In the genomic region with DNA sequence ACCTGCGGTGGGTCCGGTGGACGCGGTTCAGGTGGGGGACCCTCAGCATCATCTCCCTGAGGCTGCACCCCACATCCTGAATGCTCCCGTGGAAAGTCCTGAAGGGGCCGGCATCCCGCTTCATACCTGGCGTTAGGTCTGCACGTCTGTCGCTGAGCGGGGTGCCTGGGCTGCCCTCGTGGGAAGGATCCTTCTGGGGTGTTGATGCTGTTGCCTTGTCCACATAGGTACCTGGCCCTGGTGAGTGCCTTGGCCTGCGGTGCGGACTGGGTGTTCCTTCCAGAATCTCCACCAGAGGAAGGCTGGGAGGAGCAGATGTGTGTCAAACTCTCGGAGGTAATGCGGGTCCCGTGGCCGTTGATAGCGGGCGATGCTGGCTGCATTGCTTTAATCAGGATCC, we compare ENCODE assay signal across 17 cellular contexts. TPM values are rescaled to one million over a fixed set of nuclear protein-coding genes. Genes with fewer than 3 reads are reported as not detected.
A peak's percentile ranks its signal among the peaks of the same experiment; 100 is the strongest.
DNase-seq lines count a peak whose midpoint lies in the region; ATAC-seq and TF ChIP-seq lines count a peak whose summit lies in the region.
"Had no signal": no experiment of that assay in that cellular context is flagged by ENCODE, and none has a peak within 500 bp of the region (broad histone marks: within the 10 kb centered on the region; RNA-seq: fewer than 3 reads in every experiment).

No MANE protein-coding gene starts in this region.

- H3K4me3 ChIP-seq in ascending aorta (no peak overlapping the region), esophagus muscularis mucosa (no peak overlapping the region), gastrocnemius medialis (peak overlapping the region in 3 of 4 donors; percentile 10 to 29 (median 28)), spleen (no peak overlapping the region)

- no peak for ATAC-seq in activated T-cell treated with anti-CD3 and anti-CD28 coated beads, Interleukin-2, amount 50 U/mL, for 72 hours (replicated peaks in 1 of 2)
- ATAC-seq in gastrocnemius medialis, result no peak
- ATAC-seq: CD8-positive, alpha-beta T cell had no signal

- no peaks in the 10 kb centered on the region for H3K9me3 ChIP-seq in ascending aorta
- no peaks in the 10 kb centered on the region for H3K9me3 ChIP-seq in esophagus muscularis mucosa
- no peaks in the 10 kb centered on the region for H3K9me3 ChIP-seq in gastrocnemius medialis
- H3K9me3 ChIP-seq in spleen, result no peaks in the 10 kb centered on the region

- H3K36me3 ChIP-seq in ascending aorta (peaks cover 16 to 45% of the 10 kb centered on the region in 2 donors), esophagus muscularis mucosa (peaks cover 20 to 71% (median 49%) of the 10 kb centered on the region in 4 donors), gastrocnemius medialis (no peaks in the 10 kb centered on the region), spleen (peaks cover 0 to 90% (median 61%) of the 10 kb centered on the region in 6 donors)

- no peaks in the 10 kb centered on the region for H3K27me3 Mint-ChIP-seq in activated T-cell treated with anti-CD3 and anti-CD28 coated beads, Interleukin-2, amount 50 U/mL, for 24 hours
- H3K27me3 Mint-ChIP-seq in activated T-cell treated with anti-CD3 and anti-CD28 coated beads, Interleukin-2, amount 50 U/mL, for 72 hours (ENCODE audit: low read depth), result no peaks in the 10 kb centered on the region
- H3K27me3 Mint-ChIP-seq: IgD-negative memory B cell had no signal

- no peaks in the 10 kb centered on the region for H3K9me3 Mint-ChIP-seq in activated T-cell treated with anti-CD3 and anti-CD28 coated beads, Interleukin-2, amount 50 U/mL, for 24 hours
- H3K9me3 Mint-ChIP-seq in activated T-cell treated with anti-CD3 and anti-CD28 coated beads, Interleukin-2, amount 50 U/mL, for 72 hours, result no peaks in the 10 kb centered on the region
- H3K9me3 Mint-ChIP-seq: CD8-positive, alpha-beta T cell; IgD-negative memory B cell had no signal

- no peak for DNase-seq in activated T-cell treated with anti-CD3 and anti-CD28 coated beads, Interleukin-2, amount 50 U/mL, for 24 hours
- DNase-seq in activated T-cell treated with anti-CD3 and anti-CD28 coated beads, Interleukin-2, amount 50 U/mL, for 72 hours, result no peak
- DNase-seq in ascending aorta (ENCODE audit: low spot score in 2 of 2) (no peak), esophagus muscularis mucosa (ENCODE audit: extremely low spot score) (no peak), gastrocnemius medialis (peak in 1 of 2 donors; percentile 57), spleen (no peak), iPS-NIHi7 (ENCODE audit: extremely low spot score) (no peak)
- no peak for DNase-seq in effector CD4-positive, alpha-beta T cell
- DNase-seq: CD8-positive, alpha-beta T cell; DMS79; H7; NCI-H1105; NCI-H1694; NCI-H2227 treated with DMSO at 0.1 percent for 48 hours; NCI-H524 had no signal

- intact Hi-C loops in ascending aorta (cut with DNase I), result loop anchor here (5.0 kb wide), 1 partner anchor 1967 kb away; no protein-coding TSS in a partner anchor
- intact Hi-C loops in esophagus muscularis mucosa (cut with DNase I), result no loop called here
- intact Hi-C loops in gastrocnemius medialis (cut with DNase I; ENCODE audit: low total_unique reads), result loop anchor here (2.0 to 10.0 kb wide), 4 partner anchors 68 to 1557 kb away; a partner anchor contains a TSS
- intact Hi-C loops in spleen (cut with DNase I; ENCODE audit: low total_unique reads), result no loop called here

- H3K4me3 Mint-ChIP-seq in activated T-cell treated with anti-CD3 and anti-CD28 coated beads, Interleukin-2, amount 50 U/mL, for 24 hours, result no peak overlapping the region
- no peak overlapping the region for H3K4me3 Mint-ChIP-seq in activated T-cell treated with anti-CD3 and anti-CD28 coated beads, Interleukin-2, amount 50 U/mL, for 72 hours
- H3K4me3 Mint-ChIP-seq: CD8-positive, alpha-beta T cell; IgD-negative memory B cell had no signal

- in situ Hi-C loops in gastrocnemius medialis (cut with MboI; ENCODE audit: low sequenced_read_pairs in 4 of 4), result no loop called here

- H3K27me3 ChIP-seq in ascending aorta (no peaks in the 10 kb centered on the region), esophagus muscularis mucosa (no peaks in the 10 kb centered on the region), gastrocnemius medialis (no peaks in the 10 kb centered on the region), spleen (replicated peaks in 1 of 7) (no peaks in the 10 kb centered on the region)

- no peak for TF ChIP-seq EP300 in esophagus muscularis mucosa (IDR thresholded peaks at IDR 0.05)

- peaks cover 12 to 38% of the 10 kb centered on the region in 2 donors for H3K4me1 ChIP-seq in ascending aorta
- H3K4me1 ChIP-seq in esophagus muscularis mucosa, result peaks cover 23 to 67% (median 63%) of the 10 kb centered on the region in 4 donors
- H3K4me1 ChIP-seq in gastrocnemius medialis, result peaks cover 40 to 54% of the 10 kb centered on the region in 2 donors
- H3K4me1 ChIP-seq in spleen, result no peaks in the 10 kb centered on the region

- TF ChIP-seq POLR2A in esophagus muscularis mucosa (IDR thresholded peaks at IDR 0.05; ENCODE audit: low read depth) (no peak), gastrocnemius medialis (IDR thresholded peaks at IDR 0.05) (no peak), spleen (IDR thresholded peaks at IDR 0.05) (no peak)

- no peak for TF ChIP-seq CTCF in ascending aorta (IDR thresholded peaks at IDR 0.05)
- no peak for TF ChIP-seq CTCF in esophagus muscularis mucosa (IDR thresholded peaks at IDR 0.05)
- no peak for TF ChIP-seq CTCF in gastrocnemius medialis (IDR thresholded peaks at IDR 0.05 in 4 of 5, conservative IDR thresholded peaks at IDR 0.05 in 1 of 5)
- no peak for TF ChIP-seq CTCF in spleen (IDR thresholded peaks at IDR 0.05 in 8 of 11, conservative IDR thresholded peaks at IDR 0.05 in 3 of 11)

- WGBS in esophagus muscularis mucosa, result 94% methylated on average over 11 of the region's 20 CpGs
- 88 to 99% (median 94%) methylated on average over 12 to 20 of the region's 20 CpGs for whole genome bisulfite sequencing in spleen, 5 donors

- H3K27ac ChIP-seq in ascending aorta (peak overlapping the region; percentile 70 to 72), esophagus muscularis mucosa (replicated peaks in 1 of 4) (peak overlapping the region; percentile 82 to 91 (median 87)), gastrocnemius medialis (peak overlapping the region; percentile 78 to 87 (median 81)), spleen (no peak overlapping the region)
- H3K27ac ChIP-seq: 22Rv1 had no signal

- peak overlapping the region; percentile 22 for H3K27ac Mint-ChIP-seq in activated T-cell treated with anti-CD3 and anti-CD28 coated beads, Interleukin-2, amount 50 U/mL, for 24 hours
- no peak overlapping the region for H3K27ac Mint-ChIP-seq in activated T-cell treated with anti-CD3 and anti-CD28 coated beads, Interleukin-2, amount 50 U/mL, for 72 hours
- H3K27ac Mint-ChIP-seq: CD8-positive, alpha-beta T cell; IgD-negative memory B cell had no signal

- H3K4me1 Mint-ChIP-seq in activated T-cell treated with anti-CD3 and anti-CD28 coated beads, Interleukin-2, amount 50 U/mL, for 24 hours (ENCODE audit: low read depth), result peaks cover 1% of the 10 kb centered on the region
- H3K4me1 Mint-ChIP-seq in activated T-cell treated with anti-CD3 and anti-CD28 coated beads, Interleukin-2, amount 50 U/mL, for 72 hours (ENCODE audit: low read depth), result no peaks in the 10 kb centered on the region

- peaks cover 87% of the 10 kb centered on the region for H3K36me3 Mint-ChIP-seq in activated T-cell treated with anti-CD3 and anti-CD28 coated beads, Interleukin-2, amount 50 U/mL, for 24 hours (ENCODE audit: low read depth)
- H3K36me3 Mint-ChIP-seq in activated T-cell treated with anti-CD3 and anti-CD28 coated beads, Interleukin-2, amount 50 U/mL, for 72 hours (ENCODE audit: insufficient read depth in 2 of 2), result peaks cover 8 to 42% of the 10 kb centered on the region in 2 donors

RNA-seq across cellular contexts. Expression of a gene that starts 37.8 kb away (rescaled TPM):
- total RNA-seq in activated T-cell treated with anti-CD3 and anti-CD28 coated beads, Interleukin-2, amount 50 U/mL, for 72 hours, result 100 to 1,000 TPM in 1 of 2 donors, 10 to 100 TPM in 1; 85.2 to 105 TPM
- total RNA-seq in ascending aorta, result 197 TPM
- 100 to 1,000 TPM in 3 of 4 donors, 10 to 100 TPM in 1; 90.8 to 255 (median 112) TPM for total RNA-seq in esophagus muscularis mucosa
- total RNA-seq in gastrocnemius medialis, result 100 to 1,000 TPM in 1 of 4 donors, 10 to 100 TPM in 3; 21.3 to 171 (median 38.9) TPM
- 10 to 100 TPM; 19.5 to 60.9 (median 28.8) TPM for total RNA-seq in spleen
- 10 to 100 TPM; 19.0 to 44.6 (median 21.3) TPM for polyA plus RNA-seq in spleen

Comparison
In these comparisons a context has a peak if more than half of its experiments do, and no peak if none do; other contexts are left out.
1. H3K27ac ChIP-seq: peak in ascending aorta (2 of 2), esophagus muscularis mucosa (4 of 4) and gastrocnemius medialis (4 of 4); none in spleen (0 of 8).
2. H3K4me3 ChIP-seq: peak in gastrocnemius medialis (3 of 4); none in ascending aorta (0 of 2), esophagus muscularis mucosa (0 of 4) and spleen (0 of 8).
3. intact Hi-C loops: an anchor here in ascending aorta (5.0 kb wide) and gastrocnemius medialis (2.0 to 10.0 kb wide); none called in esophagus muscularis mucosa and spleen.